11 cellular contexts compared by ENCODE assay signal in genomic region chr4:110163327-110164070, GRCh38. TPM values are rescaled to one million over a fixed set of nuclear protein-coding genes. Genes with fewer than 3 reads are reported as not detected.
DNase-seq lines count a peak whose midpoint lies in the region; ATAC-seq, FAIRE-seq and TF ChIP-seq lines count a peak whose summit lies in the region.
"Had no signal": no experiment of that assay in that cellular context is flagged by ENCODE, and none has a peak within 500 bp of the region (broad histone marks: within the 10 kb centered on the region; RNA-seq: fewer than 3 reads in every experiment).

No MANE protein-coding gene starts in this region.

- H3K27ac Mint-ChIP-seq in activated naive CD8-positive, alpha-beta T cell treated with anti-CD3 and anti-CD28 coated beads, Interleukin-2, amount 50 U/mL, for 24 hours, result peak overlapping the region; percentile 94

- H3K9me3 Mint-ChIP-seq in activated naive CD8-positive, alpha-beta T cell treated with anti-CD3 and anti-CD28 coated beads, Interleukin-2, amount 50 U/mL, for 24 hours, result peaks cover 4% of the 10 kb centered on the region

- DNase-seq in AG04449 (ENCODE audit: low read depth, low spot score) (peak; percentile 76), HEK293T (ENCODE audit: extremely low spot score) (no peak), kidney glomerular epithelial cell (lab: John Stamatoyannopoulos, UW) (peak; percentile 46), pancreas (no peak), foreskin melanocyte (no peak), HK-2 (ENCODE audit: unreplicated experiment) (no peak)
- no peak for DNase-seq in activated naive CD8-positive, alpha-beta T cell treated with anti-CD3 and anti-CD28 coated beads, Interleukin-2, amount 50 U/mL, for 24 hours
- DNase-seq: activated CD8-positive, alpha-beta memory T cell treated with anti-CD3 and anti-CD28 coated beads, Interleukin-2, amount 50 U/mL, for 48 hours; DMS 273 treated with DMSO at 0.1 percent for 48 hours; NCI-H1105 treated with DMSO at 0.1 percent for 48 hours had no signal

- intact Hi-C loops in pancreas (cut with DNase I), result no loop called here

- no peaks in the 10 kb centered on the region for H3K36me3 ChIP-seq in pancreas

- H3K36me3 Mint-ChIP-seq in activated naive CD8-positive, alpha-beta T cell treated with anti-CD3 and anti-CD28 coated beads, Interleukin-2, amount 50 U/mL, for 24 hours (ENCODE audit: low read depth), result peaks cover 13% of the 10 kb centered on the region

- no peak for FAIRE-seq in pancreas (lab: Jason Lieb, UNC)

- peaks cover 31% of the 10 kb centered on the region for H3K4me1 Mint-ChIP-seq in activated naive CD8-positive, alpha-beta T cell treated with anti-CD3 and anti-CD28 coated beads, Interleukin-2, amount 50 U/mL, for 24 hours

- H3K4me3 Mint-ChIP-seq in activated naive CD8-positive, alpha-beta T cell treated with anti-CD3 and anti-CD28 coated beads, Interleukin-2, amount 50 U/mL, for 24 hours, result no peak overlapping the region

- no peaks in the 10 kb centered on the region for H3K27me3 Mint-ChIP-seq in activated naive CD8-positive, alpha-beta T cell treated with anti-CD3 and anti-CD28 coated beads, Interleukin-2, amount 50 U/mL, for 24 hours

- no peaks in the 10 kb centered on the region for H3K9me3 ChIP-seq in pancreas

- 67 to 70% methylated on average over 4 of the region's 4 CpGs for WGBS in pancreas, 2 donors

- POLR2A ChIA-PET in AG04449 (lab: Yijun Ruan, JAX), result no interaction called here
- POLR2A ChIA-PET in HEK293T (lab: Yijun Ruan, JAX), result interaction anchor here (2.6 kb wide), 1 partner anchor 33 kb away, joined by 10 read pairs; no protein-coding TSS in a partner anchor

- TF ChIP-seq CTCF in AG04449 (IDR thresholded peaks at IDR 0.05; ENCODE audit: insufficient read depth, low read length, missing control alignments), result no peak
- no peak for TF ChIP-seq CTCF in pancreas (IDR thresholded peaks at IDR 0.05)

- no peaks in the 10 kb centered on the region for H3K27me3 ChIP-seq in pancreas

- H3K4me1 ChIP-seq in pancreas, result peaks cover 0 to 10% (median 0%) of the 10 kb centered on the region in 3 donors

- no peak for ATAC-seq in activated naive CD8-positive, alpha-beta T cell treated with anti-CD3 and anti-CD28 coated beads, Interleukin-2, amount 50 U/mL, for 24 hours
- no peak for ATAC-seq in pancreas
- no peak for ATAC-seq in GM18520 (IDR thresholded peaks at IDR 0.05; ENCODE audit: unreplicated experiment)

- H3K4me3 ChIP-seq in AG04449 (ENCODE audit: low read depth, low read length) (no peak overlapping the region), pancreas (no peak overlapping the region)

- CTCF ChIA-PET in AG04449 (lab: Yijun Ruan, JAX) (interaction anchor here (0.7 to 2.6 kb wide), 8 partner anchors 10 to 345 kb away, joined by 3 to 16 read pairs (median 4); no protein-coding TSS in a partner anchor), HEK293T (lab: Yijun Ruan, JAX) (interaction anchor here (0.9 to 1.1 kb wide), 2 partner anchors 27 to 157 kb away, joined by 3 to 4 read pairs; no protein-coding TSS in a partner anchor)

- no peak overlapping the region for H3K27ac ChIP-seq in pancreas

TF ChIP-seq in HEK293T, 16 proteins besides CTCF, POLR2A, EP300 and RAD21:
- no peak for TF ChIP-seq PKNOX1 (IDR thresholded peaks at IDR 0.05)
- TF ChIP-seq FOXA1 (IDR thresholded peaks at IDR 0.05), result 0 out of 2 replicates have a peak, but pooled peaks have one; percentile 4

RNA-seq across cellular contexts. Expression of gene ELOVL6, which starts 34.9 kb away (rescaled TPM):
- 1 to 10 TPM in 5 of 6 donors, under 1 TPM in 1; 0.69 to 3.5 (median 2.0) TPM for total RNA-seq in pancreas
- 1 to 10 TPM in 1 of 2 donors, under 1 TPM in 1; 0.76 to 2.5 TPM for polyA plus RNA-seq in pancreas

Comparison
In these comparisons a context has a peak if more than half of its experiments do, and no peak if none do; other contexts are left out.
1. DNase-seq: peak in AG04449 (single experiment) and kidney glomerular epithelial cell (single experiment); none in HEK293T (single experiment), activated naive CD8-positive, alpha-beta T cell treated with anti-CD3 and anti-CD28 coated beads, Interleukin-2, amount 50 U/mL, for 24 hours (single experiment), pancreas (0 of 6), foreskin melanocyte (single experiment) and HK-2 (single experiment).